In genomic region chr2:153320892-153321291, GRCh38 we compare ENCODE assay signal across 8 cellular contexts.
"Had no signal": no experiment of that assay in that cellular context is flagged by ENCODE, and none has a peak within 500 bp of the region (broad histone marks: within the 10 kb centered on the region; RNA-seq: fewer than 3 reads in every experiment).

No MANE protein-coding gene starts in this region.

- H3K4me3 ChIP-seq: GM23338, K562 had no signal

- FAIRE-seq: H1, H54, HTR-8/SVneo, K562 had no signal

- ATAC-seq: GM23338, K562 had no signal

- DNase-seq: H9, HCEC 1CT, IMR-90 had no signal
